Comparison of ENCODE assay signal across 8 cellular contexts in genomic region chr17:80219777-80220708, GRCh38. TPM values are rescaled to one million over a fixed set of nuclear protein-coding genes. Genes with fewer than 3 reads are reported as not detected.
DNase-seq lines count a peak whose midpoint lies in the region; ATAC-seq, FAIRE-seq and TF ChIP-seq lines count a peak whose summit lies in the region.

Gene SGSH (minus strand): TSS chr17:80220333. CDS start chr17:80220313, 20 bp downstream.
Gene SLC26A11 (plus strand): TSS chr17:80220427. CDS start chr17:80221561, 1,134 bp downstream.

- peak within 1 kb of the TSS; percentile 86 for H3K4me2 ChIP-seq in keratinocyte (ENCODE audit: control insufficient read depth, extremely low read depth, insufficient read depth, low read depth, low read length)

- H3K9me3 ChIP-seq in Caco-2 = no peaks in the 10 kb centered on the region
- no peaks in the 10 kb centered on the region for H3K9me3 ChIP-seq in keratinocyte (ENCODE audit: control insufficient read depth, low read depth, low read length)

- peak; percentile 2 to 15 for TF ChIP-seq CTCF in Caco-2 (IDR thresholded peaks at IDR 0.05; ENCODE audit: insufficient read depth in 1 of 2, low read depth in 1 of 2, low read length in 1 of 2, severe bottlenecking in 1 of 2, unreplicated experiment in 1 of 2)
- peak in 1 of 3 experiments; percentile 1 for TF ChIP-seq CTCF in keratinocyte (optimal IDR thresholded peaks at IDR 0.05 in 1 of 3, IDR thresholded peaks at IDR 0.05 in 1 of 3, conservative IDR thresholded peaks at IDR 0.05 in 1 of 3; ENCODE audit: extremely low read depth in 1 of 3, insufficient read depth in 2 of 3, low read length in 3 of 3)

- TSS peak; percentile 37 for BruUV-seq in Caco-2 (replicated peaks; lab: Mats Ljungman, UMichigan)

- no peaks in the 10 kb centered on the region for H3K27me3 Mint-ChIP-seq in Caco-2 (ENCODE audit: insufficient read depth, unreplicated experiment)

- DNase-seq in Caco-2 (peak; percentile 86 to 89), NCI-H146 treated with DMSO at 0.1 percent for 48 hours (lab: John Stamatoyannopoulos, UW; ENCODE audit: unreplicated experiment) (peak; percentile 67), keratinocyte (ENCODE audit: low read depth, low spot score) (no peak)
- peak; percentile 31 to 46 (median 40) for DNase-seq in activated CD4-positive, CD25-positive, alpha-beta regulatory T cell (lab: John Stamatoyannopoulos, UW)
- peak; percentile 45 for DNase-seq in central memory CD4-positive, alpha-beta T cell
- DNase-seq in stimulated activated CD4-positive, alpha-beta T cell treated with anti-CD3 and anti-CD28 coated beads, Interleukin-15, amount 100 ng/mL, for 24 hours = peak; percentile 87

- no peaks in the 10 kb centered on the region for H3K27me3 ChIP-seq in Caco-2 (replicated peaks; ENCODE audit: control insufficient read depth, insufficient read depth, low read length)
- H3K27me3 ChIP-seq in keratinocyte (ENCODE audit: control insufficient read depth, extremely low read depth, insufficient read depth, low read length) = no peaks in the 10 kb centered on the region

- POLR2A ChIA-PET in Caco-2 (lab: Charles Lee) = interaction anchor here (0.6 to 1.0 kb wide), 5 partner anchors 10 to 433 kb away, joined by 3 to 8 read pairs (median 4); partner anchors contain the start of gene RNF213

- intact Hi-C loops in Caco-2 (cut with micrococcal nuclease; ENCODE audit: unreplicated experiment) = loop anchor here (5.0 kb wide), 1 partner anchor 73 kb away; the partner anchor contains the start of gene EIF4A3

- no peaks in the 10 kb centered on the region for H3K9me1 ChIP-seq in keratinocyte (ENCODE audit: control insufficient read depth, extremely low read depth, insufficient read depth, low read length)

- FAIRE-seq in keratinocyte (lab: Jason Lieb, UNC) = no peak

- peak within 1 kb of the TSS; percentile 13 for H3K27ac ChIP-seq in keratinocyte (ENCODE audit: control insufficient read depth, insufficient read depth, low read length)

- H4K20me1 ChIP-seq in keratinocyte (ENCODE audit: control insufficient read depth, extremely low read depth, insufficient read depth, low read length) = no peaks in the 10 kb centered on the region

- H3K36me3 Mint-ChIP-seq in Caco-2 (ENCODE audit: insufficient read depth, unreplicated experiment) = peaks cover 34% of the 10 kb centered on the region

- ATAC-seq in GM21529 (IDR thresholded peaks at IDR 0.05; ENCODE audit: unreplicated experiment) (peak; percentile 34), HG02571 (IDR thresholded peaks at IDR 0.05; ENCODE audit: unreplicated experiment) (no peak)

- H3K4me3 ChIP-seq in Caco-2 (ENCODE audit: low read depth, low read length) = peak within 1 kb of the TSS; percentile 82
- H3K4me3 ChIP-seq in keratinocyte (ENCODE audit: control insufficient read depth in 2 of 3, extremely low read depth in 1 of 3, insufficient read depth in 2 of 3, low read depth in 1 of 3, low read length in 3 of 3) = peak within 1 kb of the TSS; percentile 74 to 76 (median 75)

- peaks cover 6% of the 10 kb centered on the region; the same call in 1 of the 2 replicates for H3K4me1 ChIP-seq in Caco-2
- H3K4me1 ChIP-seq in keratinocyte (ENCODE audit: control insufficient read depth, extremely low read depth, insufficient read depth, low read length) = peaks cover 7% of the 10 kb centered on the region

- H3K36me3 ChIP-seq in Caco-2 (ENCODE audit: control insufficient read depth, insufficient read depth, low read length) (peaks cover 3% of the 10 kb centered on the region), keratinocyte (ENCODE audit: control insufficient read depth in 2 of 2, extremely low read depth in 1 of 2, insufficient read depth in 2 of 2, low read length in 2 of 2) (no peaks in the 10 kb centered on the region)

- H3K4me3 Mint-ChIP-seq in Caco-2 (ENCODE audit: unreplicated experiment) = peak within 1 kb of the TSS; percentile 96

- no peaks in the 10 kb centered on the region for H3K9me3 Mint-ChIP-seq in Caco-2 (ENCODE audit: unreplicated experiment)

- dilution Hi-C loops in keratinocyte (cut with MboI; ENCODE audit: extremely low pct_ligation_motif_present, low sequenced_read_pairs) = no loop called here

- CTCF ChIA-PET in Caco-2 (lab: Charles Lee) = interaction anchor here (0.6 to 1.0 kb wide), 2 partner anchors 96 to 119 kb away, joined by 3 to 5 read pairs; partner anchors contain the start of gene GAA

- H2AFZ ChIP-seq in keratinocyte (ENCODE audit: control insufficient read depth, low read length) = peak within 1 kb of the TSS; percentile 83

- peak within 1 kb of the TSS; percentile 88 for H3K27ac Mint-ChIP-seq in Caco-2 (ENCODE audit: unreplicated experiment)

- H3K79me2 ChIP-seq in keratinocyte (ENCODE audit: control insufficient read depth, insufficient read depth, low read length) = no peaks in the 10 kb centered on the region

- H3K4me1 Mint-ChIP-seq in Caco-2 (ENCODE audit: low read depth, unreplicated experiment) = peaks cover 8% of the 10 kb centered on the region

- peak within 1 kb of the TSS; percentile 79 for H3K9ac ChIP-seq in keratinocyte (ENCODE audit: control insufficient read depth, extremely low read depth, insufficient read depth, low read length)

RNA-seq across cellular contexts. Expression of gene SGSH, which starts in this region (rescaled TPM):
- 39.5 and 42.8 TPM in 2 replicates for total RNA-seq in Caco-2 (2022)
- 8.9 to 21.5 TPM (median 9.6 TPM) in 3 replicates for polyA plus RNA-seq in keratinocyte
- 7.2 TPM for polyA plus RNA-seq in keratinocyte (2011; ENCODE audit: low read depth)
- polyA plus RNA-seq in keratinocyte (2011; cell fraction: cytosol; rRNA removed) = 5.2 and 9.1 TPM in 2 replicates
- polyA plus RNA-seq in keratinocyte (2011; cell fraction: nucleus; rRNA removed) = 89.8 and 106 TPM in 2 replicates
- 11.3 and 23.7 TPM in 2 replicates for polyA plus RNA-seq in keratinocyte (2012; ENCODE audit: low replicate concordance)
- 10.0 to 31.6 TPM (median 10.1 TPM) in 3 replicates for polyA minus RNA-seq in keratinocyte
- 14.4 TPM for polyA minus RNA-seq in keratinocyte (2011; cell fraction: cytosol; rRNA and poly(A)+ RNA removed)
- 28.7 and 33.2 TPM in 2 replicates for polyA minus RNA-seq in keratinocyte (2011; cell fraction: nucleus; rRNA and poly(A)+ RNA removed)

RNA-seq across cellular contexts. Expression of gene SLC26A11, which starts in this region (rescaled TPM):
- 37.1 and 46.0 TPM in 2 replicates for total RNA-seq in Caco-2 (2022)
- 2.2 to 4.7 TPM (median 3.0 TPM) in 3 replicates for polyA plus RNA-seq in keratinocyte
- polyA plus RNA-seq in keratinocyte (2011; ENCODE audit: low read depth) = 2.0 TPM
- 1.3 and 2.6 TPM in 2 replicates for polyA plus RNA-seq in keratinocyte (2011; cell fraction: cytosol; rRNA removed)
- polyA plus RNA-seq in keratinocyte (2011; cell fraction: nucleus; rRNA removed) = 15.7 and 21.6 TPM in 2 replicates
- polyA plus RNA-seq in keratinocyte (2012; ENCODE audit: low replicate concordance) = 3.8 and 5.7 TPM in 2 replicates
- 2.2 to 5.7 TPM (median 3.2 TPM) in 3 replicates for polyA minus RNA-seq in keratinocyte
- polyA minus RNA-seq in keratinocyte (2011; cell fraction: cytosol; rRNA and poly(A)+ RNA removed) = 3.3 TPM
- polyA minus RNA-seq in keratinocyte (2011; cell fraction: nucleus; rRNA and poly(A)+ RNA removed) = 11.2 and 12.5 TPM in 2 replicates
